ENCODE assay signal across 1 cellular context in genomic region chr3:193598202-193598601, GRCh38.
TF ChIP-seq lines count a peak whose summit lies in the region.

No MANE protein-coding gene starts in this region.

TF ChIP-seq in K562, 482 proteins besides CTCF, POLR2A, EP300 and RAD21 (continued from another document):
- TF ChIP-seq ZBTB40 (IDR thresholded peaks at IDR 0.05) (no peak), ZBTB40 (CRISPR knock-in tag; IDR thresholded peaks at IDR 0.05) (no peak), DDX20 (tag; IDR thresholded peaks at IDR 0.05; ENCODE audit: low read depth) (no peak), ZNF644 (tag; IDR thresholded peaks at IDR 0.05; ENCODE audit: low read depth) (no peak), CREBBP (IDR thresholded peaks at IDR 0.05; ENCODE audit: low read depth, low read length) (no peak)
TF ChIP-seq in K562: peak in this region for 20.
